In genomic region chr16:50025544-50025931, GRCh38 we compare ENCODE assay signal across 8 cellular contexts. TPM values are rescaled to one million over a fixed set of nuclear protein-coding genes. Genes with fewer than 3 reads are reported as not detected.
DNase-seq lines count a peak whose midpoint lies in the region; ATAC-seq and TF ChIP-seq lines count a peak whose summit lies in the region.

No MANE protein-coding gene starts in this region.

- H2AFZ ChIP-seq in mesenchymal stem cell (ENCODE audit: low read depth, low read length): peak overlapping the region; percentile 87

- H3K9me3 ChIP-seq in mesenchymal stem cell (ENCODE audit: control insufficient read depth, low read length): no peaks in the 10 kb centered on the region
- H3K9me3 ChIP-seq in testis: no peaks in the 10 kb centered on the region

- H3K23ac ChIP-seq in mesenchymal stem cell (ENCODE audit: low read length in 2 of 2): no peak overlapping the region

- H2BK15ac ChIP-seq in mesenchymal stem cell (ENCODE audit: low read depth, poor library complexity, severe bottlenecking): peak overlapping the region; percentile 94

- no peaks in the 10 kb centered on the region for H3K9me3 Mint-ChIP-seq in chondrocyte (ENCODE audit: low read depth)

- peak; percentile 10 for ATAC-seq in HG03064 (IDR thresholded peaks at IDR 0.05; ENCODE audit: low read depth, unreplicated experiment)
- ATAC-seq in HG02798 (IDR thresholded peaks at IDR 0.05; ENCODE audit: poor library complexity, unreplicated experiment): no peak

- intact Hi-C loops in testis (cut with DNase I; ENCODE audit: low total_unique reads): loop anchor here (10.0 kb wide), 1 partner anchor 189 kb away; no protein-coding TSS in a partner anchor

- peaks cover 5% of the 10 kb centered on the region for H3K79me1 ChIP-seq in mesenchymal stem cell (replicated peaks; ENCODE audit: low read length, poor library complexity, severe bottlenecking)

- H3K27ac ChIP-seq in mesenchymal stem cell (ENCODE audit: low read length, poor library complexity, severe bottlenecking) (peak overlapping the region; percentile 49), testis (peak overlapping the region; percentile 63 to 79)

- peaks cover 13% of the 10 kb centered on the region for H3K27me3 Mint-ChIP-seq in chondrocyte (ENCODE audit: low read depth)

- peak overlapping the region; percentile 77 to 94 for H3K18ac ChIP-seq in mesenchymal stem cell (ENCODE audit: low read depth in 1 of 2, low read length in 2 of 2)

- no peak for TF ChIP-seq POLR2A in testis (IDR thresholded peaks at IDR 0.05)

- peak overlapping the region; percentile 92 for H3K4me3 Mint-ChIP-seq in chondrocyte (ENCODE audit: unreplicated experiment)

- peaks cover 6 to 15% of the 10 kb centered on the region in 2 experiments for H3K27me3 ChIP-seq in mesenchymal stem cell (ENCODE audit: control insufficient read depth in 1 of 2, insufficient read depth in 1 of 2, low read length in 2 of 2)
- no peaks in the 10 kb centered on the region for H3K27me3 ChIP-seq in testis

- TF ChIP-seq CTCF in chondrocyte (IDR thresholded peaks at IDR 0.05) (no peak), testis (IDR thresholded peaks at IDR 0.05) (no peak)

- peak overlapping the region; percentile 74 for H3K27ac Mint-ChIP-seq in chondrocyte (ENCODE audit: unreplicated experiment)

- H2BK120ac ChIP-seq in mesenchymal stem cell (ENCODE audit: low read depth, low read length): no peak overlapping the region

- H3K14ac ChIP-seq in mesenchymal stem cell (ENCODE audit: low read length in 2 of 2): no peak overlapping the region

- H4K8ac ChIP-seq in mesenchymal stem cell (ENCODE audit: low read length): peak overlapping the region; percentile 72

- peaks cover 3% of the 10 kb centered on the region for H3K36me3 Mint-ChIP-seq in chondrocyte (ENCODE audit: low read depth)

- H3K4ac ChIP-seq in mesenchymal stem cell (ENCODE audit: low read depth in 1 of 2, low read length in 2 of 2): peak overlapping the region in 1 of 2 experiments; percentile 74

- DNase-seq in NCI-H1417 (lab: John Stamatoyannopoulos, UW) (peak in 2 of 3 experiments; percentile 69 to 78), NCI-H1417 treated with DMSO at 0.1 percent for 48 hours (lab: John Stamatoyannopoulos, UW) (no peak), SW480 (ENCODE audit: low spot score) (peak; percentile 32), chondrocyte (ENCODE audit: low spot score) (no peak), mesenchymal stem cell (peak; percentile 35), testis (peak; percentile 33)

- H4K91ac ChIP-seq in mesenchymal stem cell (ENCODE audit: low read length): no peak overlapping the region

- H3K36me3 ChIP-seq in mesenchymal stem cell (ENCODE audit: control insufficient read depth in 1 of 2, insufficient read depth in 2 of 2, low read depth in 1 of 2, low read length in 2 of 2) (peaks cover 3 to 20% of the 10 kb centered on the region in 2 experiments), testis (ENCODE audit: low read depth, missing control alignments) (no peaks in the 10 kb centered on the region)

- H3K4me1 ChIP-seq in mesenchymal stem cell (ENCODE audit: control insufficient read depth, insufficient read depth, low read depth, low read length) (peaks cover 8% of the 10 kb centered on the region), testis (peaks cover 20% of the 10 kb centered on the region)

- H2AK5ac ChIP-seq in mesenchymal stem cell (ENCODE audit: low read length, severe bottlenecking): no peak overlapping the region

- 1% methylated on average over 16 of the region's 17 CpGs for WGBS in mesenchymal stem cell
- WGBS in testis, 2 donors: 0% methylated on average over 17 of the region's 17 CpGs

- H3K4me3 ChIP-seq in mesenchymal stem cell (ENCODE audit: insufficient read depth in 1 of 2, low read depth in 1 of 2, low read length in 2 of 2) (peak overlapping the region; percentile 93 to 99), testis (peak overlapping the region; percentile 85)

- H2BK12ac ChIP-seq in mesenchymal stem cell (ENCODE audit: low read length in 2 of 2): no peak overlapping the region

- peak overlapping the region; percentile 14 for H2BK5ac ChIP-seq in mesenchymal stem cell (ENCODE audit: low read depth, low read length, poor library complexity, severe bottlenecking)

- H3K4me1 Mint-ChIP-seq in chondrocyte (ENCODE audit: low read depth): peaks cover 15% of the 10 kb centered on the region

- H3K4me2 ChIP-seq in mesenchymal stem cell (ENCODE audit: low read length, poor library complexity, severe bottlenecking): peak overlapping the region; percentile 95

- H3K9ac ChIP-seq in mesenchymal stem cell (ENCODE audit: low read length): peak overlapping the region; percentile 96

RNA-seq across cellular contexts. Expression of gene CNEP1R1, which starts 0.5 kb away (rescaled TPM):
- total RNA-seq in chondrocyte (23.8 to 28.1 TPM (median 25.7 TPM) in 3 replicates), testis (10 to 100 TPM; 51.5 to 64.1 TPM)
- 23.6 TPM for polyA plus RNA-seq in mesenchymal stem cell (2013, experiment 1 of 2)
- 25.4 TPM for polyA plus RNA-seq in mesenchymal stem cell (2013, experiment 2 of 2)
- polyA plus RNA-seq in testis (ENCODE audit: insufficient read depth, low read depth, low replicate concordance): 39.7 TPM

RNA-seq across cellular contexts. Expression of gene HEATR3, which starts 40.2 kb away (rescaled TPM):
- total RNA-seq in chondrocyte (16.0 to 19.8 TPM (median 17.3 TPM) in 3 replicates), testis (10 to 100 TPM; 44.0 to 51.2 TPM)
- polyA plus RNA-seq in mesenchymal stem cell (2013, experiment 1 of 2): 11.5 TPM
- polyA plus RNA-seq in mesenchymal stem cell (2013, experiment 2 of 2): 11.6 TPM
- polyA plus RNA-seq in testis (ENCODE audit: insufficient read depth, low read depth, low replicate concordance): 13.5 TPM

Comparison
In these comparisons a context has a peak if more than half of its experiments do, and no peak if none do; other contexts are left out.
1. DNase-seq: peak in NCI-H1417 (2 of 3), SW480 (single experiment), mesenchymal stem cell (single experiment) and testis (single experiment); none in NCI-H1417 treated with DMSO at 0.1 percent for 48 hours (single experiment) and chondrocyte (single experiment).